Comparison of ENCODE assay signal across 11 cellular contexts in the genomic region with DNA sequence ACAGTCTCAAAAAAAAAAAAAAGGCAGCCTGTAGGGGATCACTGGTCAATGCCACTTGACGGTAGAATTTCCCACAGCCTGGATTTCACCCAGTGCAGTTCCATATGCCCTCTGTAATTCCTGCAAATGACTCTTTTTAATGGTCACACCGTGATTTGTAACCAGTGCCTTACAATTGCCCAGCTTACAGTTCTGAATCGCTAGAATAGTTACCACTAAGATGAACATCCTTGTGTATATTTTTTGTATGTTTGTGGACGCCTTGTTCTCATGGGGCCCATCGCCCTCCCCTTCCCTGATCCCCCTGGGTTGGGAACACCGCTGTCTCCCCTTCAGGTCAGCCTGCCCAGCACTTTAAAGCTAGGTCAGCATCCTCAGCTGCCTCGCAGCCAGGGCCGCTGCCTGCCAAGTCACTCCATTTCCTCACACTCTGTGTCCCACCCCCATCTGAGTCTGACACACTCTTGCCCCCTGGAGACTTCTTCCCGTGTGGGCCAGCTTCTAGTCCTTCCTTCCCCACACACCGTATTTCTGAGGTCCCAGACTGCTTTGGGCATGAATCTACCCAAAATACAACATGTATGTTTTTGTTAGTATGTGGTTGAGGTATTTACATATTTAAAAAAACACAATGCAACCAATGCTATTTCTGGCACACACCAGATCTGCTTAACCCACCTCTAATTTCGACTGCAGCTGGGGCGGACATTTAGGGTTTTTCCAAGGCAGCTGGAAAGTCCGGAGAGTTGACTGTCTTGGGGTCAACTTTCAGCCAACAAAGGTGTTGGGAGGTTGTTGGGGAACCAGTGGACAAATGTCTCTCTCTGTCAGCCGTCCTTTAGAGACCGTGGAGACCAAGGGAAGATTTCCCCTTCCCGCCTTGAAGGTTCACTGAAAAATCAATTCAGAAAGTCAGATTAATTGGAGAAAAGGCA.
A peak's percentile ranks its signal among the peaks of the same experiment; 100 is the strongest.
DNase-seq lines count a peak whose midpoint lies in the region; ATAC-seq and TF ChIP-seq lines count a peak whose summit lies in the region.
"Had no signal": no experiment of that assay in that cellular context is flagged by ENCODE, and none has a peak within 500 bp of the region (broad histone marks: within the 10 kb centered on the region; RNA-seq: fewer than 3 reads in every experiment).

No MANE protein-coding gene starts in this region.

- H3K4me1 ChIP-seq in BLaER1 (peaks cover 40% of the 10 kb centered on the region), PC-9 (replicated peaks; ENCODE audit: insufficient read depth) (peaks cover 19% of the 10 kb centered on the region)

- BruUV-seq in PC-9 (replicated peaks; lab: Mats Ljungman, UMichigan), result no TSS peak

- no peaks in the 10 kb centered on the region for H3K79me2 ChIP-seq in PC-9 (ENCODE audit: low read depth)

- H3K9me3 Mint-ChIP-seq in activated T-cell treated with anti-CD3 and anti-CD28 coated beads, Interleukin-2, amount 50 U/mL, for 24 hours, result no peaks in the 10 kb centered on the region

- no peak for TF ChIP-seq CTCF in PC-9 (conservative IDR thresholded peaks at IDR 0.05)

- no peak overlapping the region for H3K27ac Mint-ChIP-seq in activated T-cell treated with anti-CD3 and anti-CD28 coated beads, Interleukin-2, amount 50 U/mL, for 24 hours

- peaks cover 9% of the 10 kb centered on the region; the same call in 1 of the 2 replicates for H3F3A ChIP-seq in PC-9 (ENCODE audit: insufficient read depth, low read depth)

- H3K27ac ChIP-seq in BLaER1 (no peak overlapping the region), PC-9 (no peak overlapping the region)
- H3K27ac ChIP-seq: heart right ventricle, HL-60 had no signal

- no peaks in the 10 kb centered on the region for H3K4me1 Mint-ChIP-seq in activated T-cell treated with anti-CD3 and anti-CD28 coated beads, Interleukin-2, amount 50 U/mL, for 24 hours (ENCODE audit: low read depth)

- H3K4me3 Mint-ChIP-seq in activated T-cell treated with anti-CD3 and anti-CD28 coated beads, Interleukin-2, amount 50 U/mL, for 24 hours, result no peak overlapping the region

- POLR2A ChIA-PET in PC-9 (lab: Charles Lee; ENCODE audit: unreplicated experiment), result no interaction called here

- ATAC-seq in HG02884 (IDR thresholded peaks at IDR 0.05; ENCODE audit: unreplicated experiment), result peak; percentile 82

- H4K20me1 ChIP-seq in BLaER1 (no peaks in the 10 kb centered on the region), PC-9 (ENCODE audit: insufficient read depth) (no peaks in the 10 kb centered on the region)

- no peaks in the 10 kb centered on the region for H3K27me3 ChIP-seq in BLaER1
- H3K27me3 ChIP-seq in PC-9 (ENCODE audit: insufficient read depth, low read depth), result no peaks in the 10 kb centered on the region

- DNase-seq in GM19240 (ENCODE audit: insufficient read length, low spot score) (peak; percentile 45), PC-9 (no peak), ecto neural progenitor cell (ENCODE audit: low spot score) (no peak), SK-N-DZ (ENCODE audit: low spot score) (no peak), HCEC 1CT (no peak)
- no peak for DNase-seq in activated T-cell treated with anti-CD3 and anti-CD28 coated beads, Interleukin-2, amount 50 U/mL, for 24 hours
- DNase-seq: heart right ventricle, NCI-H2227 treated with DMSO at 0.1 percent for 48 hours had no signal

- no peak overlapping the region for H3K4me3 ChIP-seq in BLaER1
- H3K4me3 ChIP-seq in PC-9, result no peak overlapping the region
- H3K4me3 ChIP-seq: heart right ventricle had no signal

- no peaks in the 10 kb centered on the region for H3K36me3 Mint-ChIP-seq in activated T-cell treated with anti-CD3 and anti-CD28 coated beads, Interleukin-2, amount 50 U/mL, for 24 hours (ENCODE audit: low read depth)

- CTCF ChIA-PET in PC-9 (lab: Charles Lee), result no interaction called here

- no peaks in the 10 kb centered on the region for H3K27me3 Mint-ChIP-seq in activated T-cell treated with anti-CD3 and anti-CD28 coated beads, Interleukin-2, amount 50 U/mL, for 24 hours

- H3K36me3 ChIP-seq in BLaER1 (no peaks in the 10 kb centered on the region), PC-9 (ENCODE audit: low read depth) (no peaks in the 10 kb centered on the region)
- H3K36me3 ChIP-seq: heart right ventricle had no signal

- H3K9ac ChIP-seq in BLaER1, result no peak overlapping the region

- no peaks in the 10 kb centered on the region for H3K9me2 ChIP-seq in PC-9 (ENCODE audit: insufficient read depth)

- intact Hi-C loops in PC-9 (cut with micrococcal nuclease; ENCODE audit: unreplicated experiment), result no loop called here

- no peak overlapping the region for H2AFZ ChIP-seq in PC-9

- H3K9me3 ChIP-seq in BLaER1 (no peaks in the 10 kb centered on the region), PC-9 (ENCODE audit: insufficient read depth, low read depth) (no peaks in the 10 kb centered on the region)
- H3K9me3 ChIP-seq: heart right ventricle had no signal

- H3K4me2 ChIP-seq in BLaER1, result peak overlapping the region; percentile 75
- peak overlapping the region; percentile 16; the same call in 1 of the 2 replicates for H3K4me2 ChIP-seq in PC-9
